11 cellular contexts compared by ENCODE assay signal in genomic region chr22:40220316-40221054, GRCh38. TPM values are rescaled to one million over a fixed set of nuclear protein-coding genes. Genes with fewer than 3 reads are reported as not detected.
A peak's percentile ranks its signal among the peaks of the same experiment; 100 is the strongest.
DNase-seq lines count a peak whose midpoint lies in the region; ATAC-seq, FAIRE-seq and TF ChIP-seq lines count a peak whose summit lies in the region.
"Had no signal": no experiment of that assay in that cellular context is flagged by ENCODE, and none has a peak within 500 bp of the region (broad histone marks: within the 10 kb centered on the region; RNA-seq: fewer than 3 reads in every experiment).

No MANE protein-coding gene starts in this region.

- H3K27me3 Mint-ChIP-seq in Calu3 (ENCODE audit: unreplicated experiment): no peaks in the 10 kb centered on the region

- in situ Hi-C loops in GM12878 (cut with MboI): no loop called here

- no peaks in the 10 kb centered on the region for H3K36me3 Mint-ChIP-seq in Calu3 (ENCODE audit: insufficient read depth, unreplicated experiment)

- TF ChIP-seq CTCF in GM12878 (IDR thresholded peaks at IDR 0.05 in 2 of 3, conservative IDR thresholded peaks at IDR 0.05 in 1 of 3; ENCODE audit: control insufficient read depth in 2 of 3, extremely low read depth in 1 of 3, insufficient read depth in 1 of 3, low read depth in 3 of 3, low read length in 3 of 3): no peak
- TF ChIP-seq CTCF in Calu3 (IDR thresholded peaks at IDR 0.05; ENCODE audit: unreplicated experiment): no peak

- H3K4me2 ChIP-seq in GM12878 (ENCODE audit: control insufficient read depth, insufficient read depth): no peak overlapping the region

- H3K9ac ChIP-seq in HUES48 (ENCODE audit: low read depth, low read length) (no peak overlapping the region), GM12878 (ENCODE audit: control insufficient read depth, insufficient read depth, low read length) (no peak overlapping the region)

- TF ChIP-seq RAD21 in GM12878 (IDR thresholded peaks at IDR 0.05; ENCODE audit: insufficient read depth, low read depth, low read length): no peak

- DNase-seq in GM12878 (ENCODE audit: low read depth, low spot score) (no peak), right cardiac atrium (no peak), midbrain (lab: John Stamatoyannopoulos, UW) (no peak), Calu3 (no peak), NOMO-1 (lab: John Stamatoyannopoulos, UW; ENCODE audit: unreplicated experiment in 2 of 2) (no peak), H7 (no peak)
- DNase-seq: activated naive CD4-positive, alpha-beta T cell; mesenchymal stem cell; OCI-M1 had no signal

- no peaks in the 10 kb centered on the region for H3K9me3 Mint-ChIP-seq in Calu3 (ENCODE audit: low read depth, unreplicated experiment)

- H4K20me1 ChIP-seq in GM12878 (ENCODE audit: control insufficient read depth, insufficient read depth): peaks cover 5% of the 10 kb centered on the region; the same call in 1 of the 2 replicates

- H3K36me3 ChIP-seq in HUES48 (ENCODE audit: control insufficient read depth, insufficient read depth, low read length) (peaks cover 3% of the 10 kb centered on the region; the same call in 1 of the 2 replicates), GM12878 (ENCODE audit: control insufficient read depth in 2 of 2, insufficient read depth in 2 of 2, low read length in 1 of 2) (peaks cover 3 to 8% of the 10 kb centered on the region in 2 experiments; a peak in 3 of 4 replicates), H7 (replicated peaks; ENCODE audit: control insufficient read depth, insufficient read depth, low read length) (no peaks in the 10 kb centered on the region)

- H3K27ac ChIP-seq in HUES48 (ENCODE audit: low read depth, low read length) (peak overlapping the region; percentile 36), GM12878 (ENCODE audit: control insufficient read depth, insufficient read depth) (no peak overlapping the region), right cardiac atrium (ENCODE audit: low read length) (no peak overlapping the region), skin epidermis (peak overlapping the region in 12 of 21 experiments; percentile 3 to 75 (median 36))

- ATAC-seq in GM12878 (no peak), right cardiac atrium (peak; percentile 42 to 86)

- H3K4me1 ChIP-seq in HUES48 (ENCODE audit: control insufficient read depth, insufficient read depth, low read length) (peaks cover 66% of the 10 kb centered on the region), GM12878 (ENCODE audit: control insufficient read depth, insufficient read depth, low read length) (peaks cover 17% of the 10 kb centered on the region), right cardiac atrium (ENCODE audit: control insufficient read depth, insufficient read depth, low read length) (peaks cover 36% of the 10 kb centered on the region)

- H3K27ac Mint-ChIP-seq in Calu3 (ENCODE audit: unreplicated experiment): no peak overlapping the region

- no peak overlapping the region for H3K4me3 ChIP-seq in HUES48 (ENCODE audit: low read depth, low read length)
- no peak overlapping the region for H3K4me3 ChIP-seq in GM12878
- no peak overlapping the region for H3K4me3 ChIP-seq in right cardiac atrium (ENCODE audit: low read length)
- H3K4me3 ChIP-seq in skin epidermis: no peak overlapping the region
- no peak overlapping the region for H3K4me3 ChIP-seq in H7 (ENCODE audit: insufficient read depth, low read depth, low read length)

- TSS peak; percentile 22 for BruUV-seq in GM12878 (replicated peaks; lab: Mats Ljungman, UMichigan)
- BruUV-seq in Calu3 (replicated peaks; lab: Mats Ljungman, UMichigan): no TSS peak

- TF ChIP-seq POLR2A in GM12878 (IDR thresholded peaks at IDR 0.05; ENCODE audit: low read depth, low read length): no peak

- peaks cover 51% of the 10 kb centered on the region for H3K79me2 ChIP-seq in GM12878 (ENCODE audit: control insufficient read depth, insufficient read depth, low read length)

- H3K9me3 ChIP-seq in HUES48 (ENCODE audit: control insufficient read depth, insufficient read depth, low read length) (no peaks in the 10 kb centered on the region), GM12878 (replicated peaks; ENCODE audit: control insufficient read depth, insufficient read depth, low read length) (no peaks in the 10 kb centered on the region), right cardiac atrium (ENCODE audit: control insufficient read depth, low read length) (no peaks in the 10 kb centered on the region)

- intact Hi-C loops in GM12878 (cut with micrococcal nuclease; ENCODE audit: unreplicated experiment) (no loop called here), right cardiac atrium (cut with DNase I) (no loop called here), Calu3 (cut with micrococcal nuclease; ENCODE audit: unreplicated experiment) (no loop called here)

- WGBS in GM12878 (ENCODE audit: insufficient coverage, insufficient replicate concordance, low lambda C conversion rate, missing lambda C conversion rate): 84% methylated on average over 8 of the region's 8 CpGs
- WGBS in right cardiac atrium: 25% methylated on average over 8 of the region's 8 CpGs

- CTCF ChIA-PET in GM12878 (lab: Yijun Ruan, JAX) (interaction anchor here (0.7 kb wide), 1 partner anchor 690 kb away, joined by 3 read pairs; no protein-coding TSS in a partner anchor), Calu3 (lab: Charles Lee) (no interaction called here)

- peaks cover 30% of the 10 kb centered on the region for H3K4me1 Mint-ChIP-seq in Calu3 (ENCODE audit: low read depth, unreplicated experiment)

- H3K27me3 ChIP-seq in HUES48 (ENCODE audit: control insufficient read depth, insufficient read depth, low read length) (no peaks in the 10 kb centered on the region), GM12878 (replicated peaks in 1 of 2; ENCODE audit: control insufficient read depth in 2 of 2, insufficient read depth in 2 of 2, low read length in 1 of 2) (no peaks in the 10 kb centered on the region), right cardiac atrium (ENCODE audit: control insufficient read depth, insufficient read depth) (no peaks in the 10 kb centered on the region), H7 (ENCODE audit: control insufficient read depth, insufficient read depth, low read length) (no peaks in the 10 kb centered on the region)

- no peak for FAIRE-seq in GM12878 (lab: Jason Lieb, UNC)

- H2AFZ ChIP-seq in GM12878 (ENCODE audit: control insufficient read depth, low read depth, low read length): no peak overlapping the region

- RAD21 ChIA-PET in GM12878 (lab: Charles Lee; ENCODE audit: unreplicated experiment): interaction anchor here (0.6 kb wide), 1 partner anchor 75 kb away, joined by 3 read pairs; no protein-coding TSS in a partner anchor

- TF ChIP-seq EP300 in GM12878 (IDR thresholded peaks at IDR 0.05; ENCODE audit: borderline replicate concordance in 1 of 2, control insufficient read depth in 1 of 2, low read depth in 2 of 2, low read length in 2 of 2): no peak

- POLR2A ChIA-PET in GM12878 (lab: Charles Lee): no interaction called here

- no peak overlapping the region for H3K4me3 Mint-ChIP-seq in Calu3 (ENCODE audit: low read depth, unreplicated experiment)

- SMC1A ChIA-PET in GM12878 (lab: Charles Lee; ENCODE audit: uncharacterized antibody, unreplicated experiment): interaction anchor here (0.6 to 1.5 kb wide), 4 partner anchors 12 to 127 kb away, joined by 3 to 5 read pairs (median 4); no protein-coding TSS in a partner anchor

RNA-seq across cellular contexts. Expression of gene TNRC6B, which starts 42.8 kb away (rescaled TPM):
- total RNA-seq in GM12878 (2013; cell fraction: nucleolus; rRNA removed): 182 and 212 TPM in 2 replicates
- 15.5 and 15.9 TPM in 2 replicates for total RNA-seq in GM12878 (2014; rRNA removed)
- total RNA-seq in GM12878 (2014; rRNA removed; fragmentation: Illumina TruSeq; extraction: Trizol): 16.9 and 19.3 TPM in 2 replicates
- 29.6 and 31.5 TPM in 2 replicates for total RNA-seq in GM12878 (2021)
- 4.7 TPM for polyA plus RNA-seq in GM12878 (2011; ENCODE audit: low read depth)
- polyA plus RNA-seq in GM12878 (2011; rRNA removed): 10.0 and 12.3 TPM in 2 replicates
- polyA plus RNA-seq in GM12878 (2011; cell fraction: cytosol; rRNA removed): 10.3 and 12.0 TPM in 2 replicates
- polyA plus RNA-seq in GM12878 (2011; cell fraction: nucleus; rRNA removed): 15.6 and 16.3 TPM in 2 replicates
- 11.0 and 12.2 TPM in 2 replicates for polyA plus RNA-seq in GM12878 (2012)
- 7.6 and 10.6 TPM in 2 replicates for polyA plus RNA-seq in GM12878 (2014; fragmentation: Illumina TruSeq; extraction: Trizol)
- 10 to 100 TPM in 1 of 2 experiments, 1 to 10 TPM in 1; 3.6 to 25.3 TPM for polyA plus RNA-seq in GM12878 (2014; fragmentation: Nextera tagmentation; extraction: Ambion mirVana)
- polyA plus RNA-seq in GM12878 (2014; rRNA removed): 7.9 and 8.4 TPM in 2 replicates
- 10 to 100 TPM; 24.4 to 32.8 TPM for polyA plus RNA-seq in GM12878 (2016; fragmentation: Nextera tagmentation; extraction: Ambion mirVana)
- 39.5 and 39.6 TPM in 2 replicates for polyA minus RNA-seq in GM12878 (2011; rRNA and poly(A)+ RNA removed)
- polyA minus RNA-seq in GM12878 (2011; cell fraction: cytosol; rRNA and poly(A)+ RNA removed): 10.4 and 13.5 TPM in 2 replicates
- 31.7 and 54.8 TPM in 2 replicates for polyA minus RNA-seq in GM12878 (2011; cell fraction: nucleus; rRNA and poly(A)+ RNA removed)
- total RNA-seq in right cardiac atrium: 10 to 100 TPM; 38.1 to 50.6 (median 39.8) TPM
- 14.4 TPM for polyA plus RNA-seq in right cardiac atrium
- 44.6 and 46.0 TPM in 2 replicates for total RNA-seq in Calu3 (2022)
- total RNA-seq in H7 (2014; rRNA removed; shearing (Covaris generic)): 13.0 and 21.4 TPM in 2 replicates

Comparison
In these comparisons a context has a peak if more than half of its experiments do, and no peak if none do; other contexts are left out.
1. H3K27ac ChIP-seq: peak in HUES48 (single experiment) and skin epidermis (12 of 21); none in GM12878 (single experiment) and right cardiac atrium (single experiment).